Comparison of ENCODE assay signal across 9 cellular contexts in the genomic region with DNA sequence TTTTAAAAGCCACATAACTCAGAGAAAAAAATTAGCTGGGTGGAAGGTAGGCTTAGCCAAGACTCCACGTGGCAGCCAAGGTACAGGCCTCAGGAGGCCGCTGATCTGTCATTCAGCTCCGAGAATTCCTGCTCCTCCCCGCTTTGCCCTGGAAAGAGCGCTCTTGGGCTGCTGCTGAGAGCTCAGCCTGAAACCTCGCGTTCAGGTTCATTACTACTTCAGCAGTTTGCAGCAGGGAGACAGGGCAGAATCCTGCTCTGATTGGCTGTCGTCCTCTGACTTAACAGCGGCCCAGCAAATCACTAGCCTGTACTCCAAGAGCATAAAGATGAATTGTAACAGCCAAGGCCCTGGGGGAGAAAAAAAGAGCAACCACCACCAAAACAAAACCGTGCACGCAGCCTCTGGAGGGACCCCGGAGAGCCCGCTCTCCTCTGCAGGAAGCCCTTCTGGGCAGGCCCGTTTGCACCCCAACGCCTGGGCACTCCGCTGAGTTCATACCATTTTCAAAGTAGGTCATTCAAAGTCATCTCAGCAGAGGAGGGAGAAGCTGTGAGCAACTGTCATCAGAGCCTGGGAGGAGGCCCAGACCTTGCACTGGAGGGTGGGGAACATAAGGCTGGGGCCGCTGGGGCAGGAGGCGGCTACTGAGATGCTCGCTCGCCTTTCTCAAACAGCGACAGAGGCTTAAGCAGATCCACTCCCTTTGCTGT. TPM values are rescaled to one million over a fixed set of nuclear protein-coding genes. Genes with fewer than 3 reads are reported as not detected.
DNase-seq lines count a peak whose midpoint lies in the region; ATAC-seq and TF ChIP-seq lines count a peak whose summit lies in the region.
"Had no signal": no experiment of that assay in that cellular context is flagged by ENCODE, and none has a peak within 500 bp of the region (broad histone marks: within the 10 kb centered on the region; RNA-seq: fewer than 3 reads in every experiment).

No MANE protein-coding gene starts in this region.

- peaks cover 10% of the 10 kb centered on the region for H3K27me3 ChIP-seq in ectodermal cell (ENCODE audit: control insufficient read depth, insufficient read depth, low read length, poor library complexity, severe bottlenecking)

- H3K9me3 ChIP-seq in ectodermal cell (ENCODE audit: control insufficient read depth, low read length), result no peaks in the 10 kb centered on the region

- H3K27ac ChIP-seq in ectodermal cell (ENCODE audit: insufficient read depth, low read depth, low read length, poor library complexity, severe bottlenecking), result peak overlapping the region; percentile 32

- H3K36me3 ChIP-seq in ectodermal cell (ENCODE audit: control insufficient read depth, insufficient read depth, low read length), result no peaks in the 10 kb centered on the region

- 16 to 21% methylated on average over 21 of the region's 21 CpGs for WGBS in ectodermal cell, 2 experiments

- H3K4me3 ChIP-seq in ectodermal cell (ENCODE audit: insufficient read depth, low read depth, low read length), result peak overlapping the region; percentile 5
- H3K4me3 ChIP-seq in retinal pigment epithelial cell (ENCODE audit: low read length), result peak overlapping the region; percentile 31

- ATAC-seq in HG02973 (IDR thresholded peaks at IDR 0.05; ENCODE audit: unreplicated experiment), result no peak
- ATAC-seq in HG02798 (IDR thresholded peaks at IDR 0.05; ENCODE audit: poor library complexity, unreplicated experiment), result no peak

- peaks cover 14% of the 10 kb centered on the region for H3K4me1 ChIP-seq in ectodermal cell (ENCODE audit: control insufficient read depth, insufficient read depth, low read length)

- DNase-seq in NCI-H1436 (lab: John Stamatoyannopoulos, UW) (peak; percentile 88), inferior parietal cortex (ENCODE audit: extremely low spot score) (peak; percentile 72), retinal pigment epithelial cell (ENCODE audit: low read depth) (peak; percentile 73), NCI-H1048 (lab: John Stamatoyannopoulos, UW) (no peak), activated T-cell treated with anti-CD3 and anti-CD28 coated beads for 4 hours (no peak)
- DNase-seq: T-helper 1 cell had no signal

- TF ChIP-seq CTCF in retinal pigment epithelial cell (conservative IDR thresholded peaks at IDR 0.05; ENCODE audit: low read depth, low read length), result peak; percentile 17

RNA-seq across cellular contexts. Expression of a gene that starts 42.2 kb away (rescaled TPM):
- polyA plus RNA-seq in ectodermal cell (2013, experiment 1 of 4), result 1.8 TPM
- polyA plus RNA-seq in ectodermal cell (2013, experiment 2 of 4), result 2.4 TPM
- 1.6 TPM for polyA plus RNA-seq in ectodermal cell (2013, experiment 3 of 4)
- 2.3 TPM for polyA plus RNA-seq in ectodermal cell (2013, experiment 4 of 4)

Comparison
In these comparisons a context has a peak if more than half of its experiments do, and no peak if none do; other contexts are left out.
1. DNase-seq: peak in NCI-H1436 (single experiment), inferior parietal cortex (single experiment) and retinal pigment epithelial cell (single experiment); none in NCI-H1048 (single experiment) and activated T-cell treated with anti-CD3 and anti-CD28 coated beads for 4 hours (single experiment).